9 cellular contexts compared by ENCODE assay signal in genomic region chr5:143177263-143177994, GRCh38.
DNase-seq lines count a peak whose midpoint lies in the region; ATAC-seq and TF ChIP-seq lines count a peak whose summit lies in the region.
"Had no signal": no experiment of that assay in that cellular context is flagged by ENCODE, and none has a peak within 500 bp of the region (broad histone marks: within the 10 kb centered on the region; RNA-seq: fewer than 3 reads in every experiment).

No MANE protein-coding gene starts in this region.

- no peak overlapping the region for H4K91ac ChIP-seq in H9 (ENCODE audit: insufficient read length, low read depth, low read length)

- peaks cover 44% of the 10 kb centered on the region for H3K4me1 ChIP-seq in OCI-LY1 (ENCODE audit: insufficient read depth, low read length, severe bottlenecking)
- peaks cover 2% of the 10 kb centered on the region; the same call in 1 of the 2 replicates for H3K4me1 ChIP-seq in H9 (ENCODE audit: insufficient read depth, low read length)

- H2BK5ac ChIP-seq in H9 (ENCODE audit: insufficient read length, low read length): no peak overlapping the region

- no peaks in the 10 kb centered on the region for H3K9me3 Mint-ChIP-seq in H9
- H3K9me3 Mint-ChIP-seq: activated B cell treated with CpG ODN at 0.5 μM for 24 hours had no signal

- no peaks in the 10 kb centered on the region for H3K79me1 ChIP-seq in H9 (ENCODE audit: insufficient read depth, low read depth, low read length, poor library complexity, severe bottlenecking)

- no peak overlapping the region for H3K27ac Mint-ChIP-seq in H9
- H3K27ac Mint-ChIP-seq: activated B cell treated with CpG ODN at 0.5 μM for 24 hours had no signal

- H3K4me3 ChIP-seq in OCI-LY1 (ENCODE audit: low read depth, low read length, poor library complexity, severe bottlenecking): no peak overlapping the region

- no peak overlapping the region for H2AK5ac ChIP-seq in H9 (ENCODE audit: insufficient read length, low read length)

- no peaks in the 10 kb centered on the region for H3K9me2 ChIP-seq in OCI-LY1 (ENCODE audit: low read depth, low read length)

- no peaks in the 10 kb centered on the region for H3K23me2 ChIP-seq in H9 (ENCODE audit: insufficient read length, low read depth, low read length, poor library complexity, severe bottlenecking)

- H3K56ac ChIP-seq in H9 (ENCODE audit: insufficient read length, low read depth, low read length): no peak overlapping the region

- no peak overlapping the region for H2BK120ac ChIP-seq in H9 (ENCODE audit: low read depth, low read length, poor library complexity, severe bottlenecking)

- H3K4ac ChIP-seq in H9 (ENCODE audit: low read depth, low read length): no peak overlapping the region

- WGBS in H9 (ENCODE audit: extremely low coverage, insufficient read length, low lambda C conversion rate): no CpG with 5 or more reads among the region's 9 CpGs

- H3K27ac ChIP-seq in OCI-LY1 (ENCODE audit: low read depth, low read length, poor library complexity, severe bottlenecking) (peak overlapping the region; percentile 49), H9 (ENCODE audit: insufficient read length, low read depth, low read length) (no peak overlapping the region)

- TF ChIP-seq CTCF in OCI-LY1 (IDR thresholded peaks at IDR 0.05; ENCODE audit: low read length) (no peak), H9 (conservative IDR thresholded peaks at IDR 0.05) (no peak)

- DNase-seq in HS-27A (ENCODE audit: low read depth) (peak; percentile 93), fibroblast of peridontal ligament (ENCODE audit: extremely low read depth) (peak; percentile 99), superior temporal gyrus (ENCODE audit: extremely low spot score) (peak; percentile 64), HUDEP-2 (lab: John Stamatoyannopoulos, UW; ENCODE audit: unreplicated experiment in 76 of 76) (no peak), H9 (no peak), left lobe of liver (ENCODE audit: low spot score) (no peak)
- DNase-seq: activated B cell treated with CpG ODN at 0.5 μM for 24 hours; stimulated activated naive CD4-positive, alpha-beta T cell treated with Interleukin-2 at 50 U/mL for 16 hours had no signal

- no peaks in the 10 kb centered on the region for H3K27me3 Mint-ChIP-seq in H9 (ENCODE audit: low read depth)
- H3K27me3 Mint-ChIP-seq: activated B cell treated with CpG ODN at 0.5 μM for 24 hours had no signal

- H2BK20ac ChIP-seq in H9 (ENCODE audit: low read depth, low read length, poor library complexity, severe bottlenecking): no peak overlapping the region

- H3K9ac ChIP-seq in OCI-LY1 (ENCODE audit: low read length): no peak overlapping the region
- H3K9ac ChIP-seq in H9 (ENCODE audit: extremely low read depth, insufficient read length, low read length): no peak overlapping the region

- peaks cover 0 to 2% (median 2%) of the 10 kb centered on the region in 3 experiments; a peak in 3 of 7 replicates for H3K36me3 Mint-ChIP-seq in H9 (ENCODE audit: insufficient read depth in 1 of 3, low read depth in 3 of 3)

- no peak overlapping the region for H2BK12ac ChIP-seq in H9 (ENCODE audit: insufficient read length, low read depth, low read length)

- H4K20me1 ChIP-seq in OCI-LY1 (ENCODE audit: insufficient read depth, low read length) (no peaks in the 10 kb centered on the region), H9 (ENCODE audit: control insufficient read depth, insufficient read depth, insufficient read length) (no peaks in the 10 kb centered on the region)

- no peak for ATAC-seq in left lobe of liver

- H3K27me3 ChIP-seq in OCI-LY1 (ENCODE audit: insufficient read depth, low read length) (no peaks in the 10 kb centered on the region), H9 (ENCODE audit: insufficient read depth, low read length) (no peaks in the 10 kb centered on the region)

- H3T11ph ChIP-seq in H9 (ENCODE audit: low read length): no peak overlapping the region

- H3K18ac ChIP-seq in H9 (ENCODE audit: insufficient read length, low read depth, low read length): no peak overlapping the region

- H3K4me1 Mint-ChIP-seq in H9: peaks cover 28 to 29% of the 10 kb centered on the region in 2 experiments

- no peak overlapping the region for H2AFZ ChIP-seq in OCI-LY1 (ENCODE audit: low read length)
- no peak overlapping the region for H2AFZ ChIP-seq in H9 (ENCODE audit: low read length)

- H3K79me2 ChIP-seq in OCI-LY1 (ENCODE audit: insufficient read depth, low read length) (no peaks in the 10 kb centered on the region), H9 (ENCODE audit: insufficient read depth, low read length) (no peaks in the 10 kb centered on the region)

- H3F3A ChIP-seq in OCI-LY1 (ENCODE audit: insufficient read depth, low read length): no peaks in the 10 kb centered on the region

- H4K8ac ChIP-seq in H9 (replicated peaks; ENCODE audit: insufficient read length, low read depth, low read length): no peak overlapping the region

- no peak overlapping the region for H3K14ac ChIP-seq in H9 (ENCODE audit: insufficient read depth, low read length)

- H3K9me3 ChIP-seq in OCI-LY1 (ENCODE audit: low read length) (no peaks in the 10 kb centered on the region), H9 (ENCODE audit: control insufficient read depth, low read depth, low read length) (no peaks in the 10 kb centered on the region)

- no peak overlapping the region for H3K23ac ChIP-seq in H9 (ENCODE audit: insufficient read length, low read depth, low read length)

- H3K4me2 ChIP-seq in OCI-LY1 (ENCODE audit: low read length) (no peak overlapping the region; the same call in 1 of the 2 replicates), H9 (ENCODE audit: insufficient read depth, insufficient read length, low read length) (no peak overlapping the region)

- H3K36me3 ChIP-seq in OCI-LY1 (ENCODE audit: insufficient read depth, low read length): no peaks in the 10 kb centered on the region

- H4K5ac ChIP-seq in H9 (ENCODE audit: insufficient read length, low read depth, low read length): no peak overlapping the region

- H2BK15ac ChIP-seq in H9 (ENCODE audit: low read depth, low read length): no peak overlapping the region

- no peak overlapping the region for H3K4me3 Mint-ChIP-seq in H9
- H3K4me3 Mint-ChIP-seq: activated B cell treated with CpG ODN at 0.5 μM for 24 hours had no signal

Comparison
In these comparisons a context has a peak if more than half of its experiments do, and no peak if none do; other contexts are left out.
1. DNase-seq: peak in HS-27A (single experiment), fibroblast of peridontal ligament (single experiment) and superior temporal gyrus (single experiment); none in HUDEP-2 (0 of 76), H9 (single experiment) and left lobe of liver (single experiment).